ENCODE assay signal across 28 cellular contexts in the genomic region with DNA sequence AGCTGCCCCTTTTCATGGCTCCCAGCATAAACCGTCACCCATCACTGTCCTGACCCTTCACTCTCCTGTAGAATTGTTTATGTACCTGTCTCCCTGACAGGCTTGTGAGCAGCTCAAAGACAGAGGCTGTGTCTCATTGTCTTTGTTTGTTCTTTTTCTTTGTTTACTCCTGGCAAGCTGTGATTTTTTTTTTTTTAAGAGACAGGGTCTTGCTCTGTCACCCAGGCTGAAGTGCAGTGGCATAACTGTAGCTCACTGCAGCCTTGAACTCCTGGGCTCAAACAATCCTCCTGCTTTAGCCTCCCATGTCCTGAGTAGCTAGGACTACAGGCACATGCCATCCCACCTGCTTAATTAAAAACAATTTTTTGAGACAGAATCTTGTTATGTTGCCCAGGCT. TPM values are rescaled to one million over a fixed set of nuclear protein-coding genes. Genes with fewer than 3 reads are reported as not detected.
A peak's percentile ranks its signal among the peaks of the same experiment; 100 is the strongest.
DNase-seq lines count a peak whose midpoint lies in the region; ATAC-seq, FAIRE-seq and TF ChIP-seq lines count a peak whose summit lies in the region.
"Had no signal": no experiment of that assay in that cellular context is flagged by ENCODE, and none has a peak within 500 bp of the region (broad histone marks: within the 10 kb centered on the region; RNA-seq: fewer than 3 reads in every experiment).

No MANE protein-coding gene starts in this region.

- no peak overlapping the region for H2BK120ac ChIP-seq in H9 (ENCODE audit: low read depth, low read length, poor library complexity, severe bottlenecking)

- H3K23me2 ChIP-seq in H9 (ENCODE audit: insufficient read length, low read depth, low read length, poor library complexity, severe bottlenecking): no peaks in the 10 kb centered on the region

- no peaks in the 10 kb centered on the region for H3K9me3 Mint-ChIP-seq in H9
- H3K9me3 Mint-ChIP-seq in chondrocyte (ENCODE audit: low read depth): no peaks in the 10 kb centered on the region
- H3K9me3 Mint-ChIP-seq: GM23338, IgD-negative memory B cell had no signal

- H3K23ac ChIP-seq in H9 (ENCODE audit: insufficient read length, low read depth, low read length): no peak overlapping the region

- no peak overlapping the region for H4K8ac ChIP-seq in H9 (replicated peaks; ENCODE audit: insufficient read length, low read depth, low read length)

- no peak overlapping the region for H3K4me3 Mint-ChIP-seq in H9
- H3K4me3 Mint-ChIP-seq in chondrocyte (ENCODE audit: unreplicated experiment): no peak overlapping the region
- H3K4me3 Mint-ChIP-seq: GM23338, IgD-negative memory B cell had no signal

- no peak overlapping the region for H3T11ph ChIP-seq in H9 (ENCODE audit: low read length)

- H3K36me3 ChIP-seq in HepG2 (replicated peaks in 1 of 2; ENCODE audit: control insufficient read depth in 1 of 2, insufficient read depth in 2 of 2, low read length in 2 of 2) (peaks cover 14 to 42% of the 10 kb centered on the region in 2 experiments), right lobe of liver (peaks cover 11 to 60% (median 37%) of the 10 kb centered on the region in 4 donors), Karpas-422 (ENCODE audit: insufficient read depth, low read length) (peaks cover 7% of the 10 kb centered on the region)

- H2AK5ac ChIP-seq in H9 (ENCODE audit: insufficient read length, low read length): no peak overlapping the region

- H3K18ac ChIP-seq in H9 (ENCODE audit: insufficient read length, low read depth, low read length): no peak overlapping the region

- H3K27ac ChIP-seq in HepG2 (ENCODE audit: extremely low read length, insufficient read depth, low read length) (peak overlapping the region; percentile 62), right lobe of liver (no peak overlapping the region), H9 (ENCODE audit: insufficient read length, low read depth, low read length) (no peak overlapping the region), substantia nigra (ENCODE audit: low read depth, low read length, poor library complexity, severe bottlenecking) (peak overlapping the region; percentile 26), Karpas-422 (ENCODE audit: low read length) (no peak overlapping the region)
- H3K27ac ChIP-seq: HL-60 had no signal

- H2BK15ac ChIP-seq in H9 (ENCODE audit: low read depth, low read length): no peak overlapping the region

- H3K9me3 ChIP-seq in HepG2 (ENCODE audit: low read length) (no peaks in the 10 kb centered on the region), right lobe of liver (no peaks in the 10 kb centered on the region), H9 (ENCODE audit: control insufficient read depth, low read depth, low read length) (no peaks in the 10 kb centered on the region), Karpas-422 (ENCODE audit: low read length) (no peaks in the 10 kb centered on the region)

- H4K20me1 ChIP-seq in HepG2 (ENCODE audit: insufficient read depth, low read length) (no peaks in the 10 kb centered on the region), H9 (ENCODE audit: control insufficient read depth, insufficient read depth, insufficient read length) (no peaks in the 10 kb centered on the region), Karpas-422 (ENCODE audit: insufficient read depth, low read depth, low read length) (no peaks in the 10 kb centered on the region)

- H3K4me3 ChIP-seq in HepG2 (replicated peaks in 1 of 3; ENCODE audit: insufficient read depth in 1 of 3, low read depth in 2 of 3, low read length in 3 of 3) (no peak overlapping the region), right lobe of liver (no peak overlapping the region), Karpas-422 (ENCODE audit: low read length) (no peak overlapping the region)
- H3K4me3 ChIP-seq: GM12878, GM23338 had no signal

- H3K27me3 ChIP-seq in HepG2 (ENCODE audit: control insufficient read depth in 1 of 2, insufficient read depth in 2 of 2, low read length in 2 of 2) (no peaks in the 10 kb centered on the region), right lobe of liver (no peaks in the 10 kb centered on the region), H9 (ENCODE audit: insufficient read depth, low read length) (no peaks in the 10 kb centered on the region; the same call in 1 of the 2 replicates), Karpas-422 (ENCODE audit: low read length) (no peaks in the 10 kb centered on the region)

- H3K27me3 Mint-ChIP-seq in H9 (ENCODE audit: low read depth): peaks cover 2% of the 10 kb centered on the region; the same call in 1 of the 2 replicates
- no peaks in the 10 kb centered on the region for H3K27me3 Mint-ChIP-seq in chondrocyte (ENCODE audit: low read depth)
- H3K27me3 Mint-ChIP-seq: IgD-negative memory B cell had no signal

- H3K4me2 ChIP-seq in HepG2 (ENCODE audit: low read depth, low read length) (0 out of 2 replicates have a peak overlapping the region, but pooled peaks have one; percentile 1), H9 (ENCODE audit: insufficient read depth, insufficient read length, low read length) (no peak overlapping the region), Karpas-422 (ENCODE audit: low read depth, low read length, poor library complexity, severe bottlenecking) (no peak overlapping the region)
- H3K4me2 ChIP-seq: GM23338 had no signal

- no peaks in the 10 kb centered on the region for H3K4me1 Mint-ChIP-seq in H9
- peaks cover 38% of the 10 kb centered on the region for H3K4me1 Mint-ChIP-seq in chondrocyte (ENCODE audit: low read depth)
- H3K4me1 Mint-ChIP-seq: GM23338, IgD-negative memory B cell had no signal

- peak in 1 of 2 experiments; percentile 39; a peak in 1 of 4 replicates for TF ChIP-seq EP300 in HepG2 (IDR thresholded peaks at IDR 0.05; ENCODE audit: low read depth in 2 of 2, low read length in 2 of 2)
- TF ChIP-seq EP300 in HepG2 (CRISPR knock-in tag; IDR thresholded peaks at IDR 0.05; ENCODE audit: borderline replicate concordance): no peak

- TF ChIP-seq POLR2A in HepG2 (IDR thresholded peaks at IDR 0.05; ENCODE audit: insufficient read depth in 1 of 2, low read depth in 2 of 2, low read length in 2 of 2) (no peak), right lobe of liver (IDR thresholded peaks at IDR 0.05) (no peak)

- no peak overlapping the region for H3K9ac ChIP-seq in HepG2 (ENCODE audit: insufficient read depth, low read depth, low read length)
- no peak overlapping the region for H3K9ac ChIP-seq in H9 (ENCODE audit: extremely low read depth, insufficient read length, low read length)
- no peak overlapping the region for H3K9ac ChIP-seq in Karpas-422 (ENCODE audit: low read length)

- TF ChIP-seq CTCF in HepG2 (CRISPR knock-in tag; IDR thresholded peaks at IDR 0.05) (no peak), right lobe of liver (IDR thresholded peaks at IDR 0.05) (no peak), H9 (conservative IDR thresholded peaks at IDR 0.05) (no peak), chondrocyte (IDR thresholded peaks at IDR 0.05) (no peak)

- H2AFZ ChIP-seq in HepG2 (ENCODE audit: low read length) (no peak overlapping the region), H9 (ENCODE audit: low read length) (no peak overlapping the region), Karpas-422 (ENCODE audit: low read length) (no peak overlapping the region)
- H2AFZ ChIP-seq: GM23338 had no signal

- no TSS peak for BruUV-seq in HepG2 (replicated peaks; lab: Mats Ljungman, UMichigan)

- intact Hi-C loops in HepG2 (cut with micrococcal nuclease; ENCODE audit: unreplicated experiment) (no loop called here), right lobe of liver (cut with DNase I) (no loop called here)

- peak; percentile 15 for FAIRE-seq in HepG2 (lab: Jason Lieb, UNC)
- FAIRE-seq: GM12878, RCC 7860 had no signal

- no peak overlapping the region for H2BK20ac ChIP-seq in H9 (ENCODE audit: low read depth, low read length, poor library complexity, severe bottlenecking)

- H3K36me3 Mint-ChIP-seq in H9 (ENCODE audit: insufficient read depth in 1 of 3, low read depth in 3 of 3) (peaks cover 2 to 29% (median 7%) of the 10 kb centered on the region in 3 experiments; a peak in 6 of 7 replicates), chondrocyte (ENCODE audit: low read depth) (peaks cover 27% of the 10 kb centered on the region)

- no peak overlapping the region for H2BK5ac ChIP-seq in H9 (ENCODE audit: insufficient read length, low read length)

- in situ Hi-C loops in HepG2 (cut with HindIII; ENCODE audit: extremely low pct_ligation_motif_present, low pct_unique_long_range_greater_than_20kb): loop anchor here (5.0 kb wide), 1 partner anchor 37 kb away; no protein-coding TSS in a partner anchor

- no peak for TF ChIP-seq RAD21 in HepG2 (CRISPR knock-in tag; IDR thresholded peaks at IDR 0.05)

- H3K56ac ChIP-seq in H9 (ENCODE audit: insufficient read length, low read depth, low read length): no peak overlapping the region

- H4K5ac ChIP-seq in H9 (ENCODE audit: insufficient read length, low read depth, low read length): no peak overlapping the region

- no peaks in the 10 kb centered on the region for H3K79me1 ChIP-seq in H9 (ENCODE audit: insufficient read depth, low read depth, low read length, poor library complexity, severe bottlenecking)

- H4K91ac ChIP-seq in H9 (ENCODE audit: insufficient read length, low read depth, low read length): no peak overlapping the region

- no peak overlapping the region for H3K14ac ChIP-seq in H9 (ENCODE audit: insufficient read depth, low read length)

- DNase-seq in HepG2 (ENCODE audit: low spot score): peak; percentile 44
- no peak for DNase-seq in right lobe of liver
- no peak for DNase-seq in H9
- DNase-seq in chondrocyte (ENCODE audit: low spot score): no peak
- DNase-seq in substantia nigra (lab: John Stamatoyannopoulos, UW): no peak
- DNase-seq in NK-92 treated with Interleukin-12 subunit alpha and Interleukin-12 subunit beta, amount 100 ng/mL, for 24 hours (lab: John Stamatoyannopoulos, UW): no peak
- no peak for DNase-seq in NCI-H1417 treated with DMSO at 0.1 percent for 48 hours (lab: John Stamatoyannopoulos, UW)
- DNase-seq in Karpas-422: no peak
- DNase-seq: ACHN, C1 segment of cervical spinal cord, Calu3, DMS53, EL, Kasumi-1, NCI-H1105, NCI-H1694 treated with DMSO at 0.1 percent for 48 hours, NCI-H2107, NCI-H510A, NCI-H748 treated with DMSO at 0.1 percent for 48 hours, SHP77 treated with DMSO at 0.1 percent for 48 hours had no signal

- H3K79me2 ChIP-seq in HepG2 (ENCODE audit: insufficient read depth, low read length) (no peaks in the 10 kb centered on the region), H9 (ENCODE audit: insufficient read depth, low read length) (no peaks in the 10 kb centered on the region), Karpas-422 (ENCODE audit: low read length) (no peaks in the 10 kb centered on the region)

- ATAC-seq in HepG2 (peak; percentile 66), right lobe of liver (no peak)
- ATAC-seq: GM12878, GM23338, HCT116, SK-N-SH treated with all-trans-retinoic acid at 6 μM for 48 hours had no signal

- H3K4ac ChIP-seq in H9 (ENCODE audit: low read depth, low read length): no peak overlapping the region

- POLR2A ChIA-PET in HepG2 (lab: Yijun Ruan, JAX): interaction anchor here (0.7 to 2.8 kb wide), 7 partner anchors 10 to 56 kb away, joined by 4 to 17 read pairs (median 5); a partner anchor contains a TSS

- WGBS in HepG2 (ENCODE audit: low lambda C conversion rate): 55% methylated on average over 1 of the region's 1 CpG
- 89% methylated on average over 1 of the region's 1 CpG for WGBS in right lobe of liver (ENCODE audit: insufficient coverage, low coverage, low lambda C conversion rate, missing lambda C conversion rate)
- WGBS in H9 (ENCODE audit: extremely low coverage, insufficient read length, low lambda C conversion rate): no CpG with 5 or more reads among the region's 1 CpG

- H3K4me1 ChIP-seq in HepG2 (ENCODE audit: insufficient read depth, low read length): peaks cover 45% of the 10 kb centered on the region
- peaks cover 0 to 4% (median 1%) of the 10 kb centered on the region in 4 donors for H3K4me1 ChIP-seq in right lobe of liver
- H3K4me1 ChIP-seq in H9 (ENCODE audit: insufficient read depth, low read length): no peaks in the 10 kb centered on the region
- H3K4me1 ChIP-seq in Karpas-422 (ENCODE audit: low read length): no peaks in the 10 kb centered on the region

- H3K27ac Mint-ChIP-seq in H9: 0 out of 7 replicates have a peak overlapping the region, but pooled peaks of 2 of the 3 experiments have one; percentile 3 to 33
- peak overlapping the region; percentile 50 for H3K27ac Mint-ChIP-seq in chondrocyte (ENCODE audit: unreplicated experiment)
- H3K27ac Mint-ChIP-seq: GM23338 had no signal

- CTCF ChIA-PET in HepG2 (lab: Yijun Ruan, JAX; ENCODE audit: low intra/inter-chr PET ratio, low total read pairs): no interaction called here

- no peak overlapping the region for H2BK12ac ChIP-seq in H9 (ENCODE audit: insufficient read length, low read depth, low read length)

- no peaks in the 10 kb centered on the region for H3K9me2 ChIP-seq in Karpas-422 (replicated peaks; ENCODE audit: insufficient read depth, low read length)

RNA-seq across cellular contexts. Expression of a gene that starts 9.7 kb away (rescaled TPM):
- total RNA-seq in HepG2 (2016; rRNA removed; fragmentation: Illumina TruSeq; extraction: Trizol): 18.6 and 22.4 TPM in 2 replicates
- total RNA-seq in HepG2 (2016; cell fraction: cytosol; rRNA removed; fragmentation: Illumina TruSeq; extraction: Trizol; ENCODE audit: low read depth): 2.2 and 2.6 TPM in 2 replicates
- total RNA-seq in HepG2 (2016; cell fraction: insoluble cytoplasmic fraction; rRNA removed; fragmentation: Illumina TruSeq; extraction: Trizol): 17.2 and 17.3 TPM in 2 replicates
- 7.4 and 7.6 TPM in 2 replicates for total RNA-seq in HepG2 (2016; cell fraction: membrane; rRNA removed; fragmentation: Illumina TruSeq; extraction: Trizol)
- 19.5 and 19.8 TPM in 2 replicates for total RNA-seq in HepG2 (2016; cell fraction: nucleus; rRNA removed; fragmentation: Illumina TruSeq; extraction: Trizol)
- polyA plus RNA-seq in HepG2 (2011; rRNA removed): 30.3 and 30.7 TPM in 2 replicates
- 11.4 and 13.8 TPM in 2 replicates for polyA plus RNA-seq in HepG2 (2011; cell fraction: cytosol; rRNA removed)
- 35.4 and 37.1 TPM in 2 replicates for polyA plus RNA-seq in HepG2 (2011; cell fraction: nucleus; rRNA removed)
- 17.6 and 26.9 TPM in 2 replicates for polyA plus RNA-seq in HepG2 (2012)
- polyA plus RNA-seq in HepG2 (2016; cell fraction: cytosol; fragmentation: Illumina TruSeq; extraction: Trizol; ENCODE audit: low read depth): 1.6 and 1.9 TPM in 2 replicates
- polyA plus RNA-seq in HepG2 (2016; cell fraction: insoluble cytoplasmic fraction; fragmentation: Illumina TruSeq; extraction: Trizol; ENCODE audit: low read depth): 20.3 and 30.3 TPM in 2 replicates
- polyA plus RNA-seq in HepG2 (2016; cell fraction: membrane; fragmentation: Illumina TruSeq; extraction: Trizol; ENCODE audit: low read depth): 5.0 and 6.0 TPM in 2 replicates
- 34.1 and 41.6 TPM in 2 replicates for polyA plus RNA-seq in HepG2 (2016; cell fraction: nucleus; fragmentation: Illumina TruSeq; extraction: Trizol; ENCODE audit: insufficient read depth, low read depth)
- 57.4 and 70.9 TPM in 2 replicates for polyA minus RNA-seq in HepG2 (2011; rRNA and poly(A)+ RNA removed; ENCODE audit: low replicate concordance)
- 31.2 and 36.9 TPM in 2 replicates for polyA minus RNA-seq in HepG2 (2011; cell fraction: cytosol; rRNA and poly(A)+ RNA removed)
- 17.0 and 22.0 TPM in 2 replicates for polyA minus RNA-seq in HepG2 (2011; cell fraction: nucleus; rRNA and poly(A)+ RNA removed)
- 10 to 100 TPM; 26.5 to 46.2 (median 30.9) TPM for total RNA-seq in right lobe of liver
- 45.3 and 47.9 TPM in 2 replicates for total RNA-seq in H9 (2021)
- total RNA-seq in chondrocyte: 109 to 163 TPM (median 155 TPM) in 3 replicates
- 13.6 and 23.4 TPM in 2 replicates for total RNA-seq in Karpas-422 (2014; rRNA removed; shearing (Covaris generic); ENCODE audit: low replicate concordance)

RNA-seq across cellular contexts. Expression of a gene that starts 10.1 kb away (rescaled TPM):
- total RNA-seq in HepG2 (2016; rRNA removed; fragmentation: Illumina TruSeq; extraction: Trizol): 8.3 and 12.5 TPM in 2 replicates
- total RNA-seq in HepG2 (2016; cell fraction: cytosol; rRNA removed; fragmentation: Illumina TruSeq; extraction: Trizol; ENCODE audit: low read depth): 12.1 and 12.2 TPM in 2 replicates
- 6.9 and 11.8 TPM in 2 replicates for total RNA-seq in HepG2 (2016; cell fraction: insoluble cytoplasmic fraction; rRNA removed; fragmentation: Illumina TruSeq; extraction: Trizol)
- 4.8 TPM in 2 replicates for total RNA-seq in HepG2 (2016; cell fraction: membrane; rRNA removed; fragmentation: Illumina TruSeq; extraction: Trizol)
- total RNA-seq in HepG2 (2016; cell fraction: nucleus; rRNA removed; fragmentation: Illumina TruSeq; extraction: Trizol): 12.2 and 12.7 TPM in 2 replicates
- polyA plus RNA-seq in HepG2 (2011; rRNA removed): 11.2 and 15.6 TPM in 2 replicates
- polyA plus RNA-seq in HepG2 (2011; cell fraction: cytosol; rRNA removed): 7.2 and 10.7 TPM in 2 replicates
- 29.5 and 29.9 TPM in 2 replicates for polyA plus RNA-seq in HepG2 (2011; cell fraction: nucleus; rRNA removed)
- polyA plus RNA-seq in HepG2 (2012): 7.6 and 9.9 TPM in 2 replicates
- 1.7 and 2.3 TPM in 2 replicates for polyA plus RNA-seq in HepG2 (2016; cell fraction: cytosol; fragmentation: Illumina TruSeq; extraction: Trizol; ENCODE audit: low read depth)
- 8.7 and 9.3 TPM in 2 replicates for polyA plus RNA-seq in HepG2 (2016; cell fraction: insoluble cytoplasmic fraction; fragmentation: Illumina TruSeq; extraction: Trizol; ENCODE audit: low read depth)
- polyA plus RNA-seq in HepG2 (2016; cell fraction: membrane; fragmentation: Illumina TruSeq; extraction: Trizol; ENCODE audit: low read depth): 3.3 and 3.7 TPM in 2 replicates
- 27.1 and 29.0 TPM in 2 replicates for polyA plus RNA-seq in HepG2 (2016; cell fraction: nucleus; fragmentation: Illumina TruSeq; extraction: Trizol; ENCODE audit: insufficient read depth, low read depth)
- 15.2 and 22.6 TPM in 2 replicates for polyA minus RNA-seq in HepG2 (2011; rRNA and poly(A)+ RNA removed; ENCODE audit: low replicate concordance)
- 6.3 and 9.7 TPM in 2 replicates for polyA minus RNA-seq in HepG2 (2011; cell fraction: cytosol; rRNA and poly(A)+ RNA removed)
- 16.9 and 17.4 TPM in 2 replicates for polyA minus RNA-seq in HepG2 (2011; cell fraction: nucleus; rRNA and poly(A)+ RNA removed)
- total RNA-seq in right lobe of liver: 10 to 100 TPM in 1 of 6 experiments, 1 to 10 TPM in 5; 4.0 to 16.3 (median 6.9) TPM
- 16.6 and 16.9 TPM in 2 replicates for total RNA-seq in H9 (2021)
- total RNA-seq in chondrocyte: 12.3 to 15.5 TPM (median 14.6 TPM) in 3 replicates
- total RNA-seq in Karpas-422 (2014; rRNA removed; shearing (Covaris generic); ENCODE audit: low replicate concordance): 5.1 and 7.4 TPM in 2 replicates

RNA-seq across cellular contexts. Expression of a gene that starts 28.3 kb away (rescaled TPM):
- 110 and 330 TPM in 2 replicates for total RNA-seq in HepG2 (2016; rRNA removed; fragmentation: Illumina TruSeq; extraction: Trizol)
- total RNA-seq in HepG2 (2016; cell fraction: cytosol; rRNA removed; fragmentation: Illumina TruSeq; extraction: Trizol; ENCODE audit: low read depth): 32.5 and 33.6 TPM in 2 replicates
- total RNA-seq in HepG2 (2016; cell fraction: insoluble cytoplasmic fraction; rRNA removed; fragmentation: Illumina TruSeq; extraction: Trizol): 93.3 and 344 TPM in 2 replicates
- 41.4 and 43.0 TPM in 2 replicates for total RNA-seq in HepG2 (2016; cell fraction: membrane; rRNA removed; fragmentation: Illumina TruSeq; extraction: Trizol)
- 288 and 346 TPM in 2 replicates for total RNA-seq in HepG2 (2016; cell fraction: nucleus; rRNA removed; fragmentation: Illumina TruSeq; extraction: Trizol)
- polyA plus RNA-seq in HepG2 (2011; rRNA removed): 801 and 1,074 TPM in 2 replicates
- 955 and 1,075 TPM in 2 replicates for polyA plus RNA-seq in HepG2 (2011; cell fraction: cytosol; rRNA removed)
- 1,042 and 1,045 TPM in 2 replicates for polyA plus RNA-seq in HepG2 (2011; cell fraction: nucleus; rRNA removed)
- polyA plus RNA-seq in HepG2 (2012): 447 and 558 TPM in 2 replicates
- 25.3 and 27.2 TPM in 2 replicates for polyA plus RNA-seq in HepG2 (2016; cell fraction: cytosol; fragmentation: Illumina TruSeq; extraction: Trizol; ENCODE audit: low read depth)
- 93.3 and 115 TPM in 2 replicates for polyA plus RNA-seq in HepG2 (2016; cell fraction: insoluble cytoplasmic fraction; fragmentation: Illumina TruSeq; extraction: Trizol; ENCODE audit: low read depth)
- 30.7 and 34.2 TPM in 2 replicates for polyA plus RNA-seq in HepG2 (2016; cell fraction: membrane; fragmentation: Illumina TruSeq; extraction: Trizol; ENCODE audit: low read depth)
- polyA plus RNA-seq in HepG2 (2016; cell fraction: nucleus; fragmentation: Illumina TruSeq; extraction: Trizol; ENCODE audit: insufficient read depth, low read depth): 450 and 474 TPM in 2 replicates
- 0.51 and 1,039 TPM in 2 replicates for polyA minus RNA-seq in HepG2 (2011; rRNA and poly(A)+ RNA removed; ENCODE audit: low replicate concordance)
- polyA minus RNA-seq in HepG2 (2011; cell fraction: cytosol; rRNA and poly(A)+ RNA removed): 289 and 363 TPM in 2 replicates
- 449 and 482 TPM in 2 replicates for polyA minus RNA-seq in HepG2 (2011; cell fraction: nucleus; rRNA and poly(A)+ RNA removed)
- 1,000 to 10,000 TPM in 3 of 6 experiments, 100 to 1,000 TPM in 3; 825 to 1,339 (median 1,089) TPM for total RNA-seq in right lobe of liver
- not detected in 2 replicates for total RNA-seq in H9 (2021)
- total RNA-seq in chondrocyte: 0.25 TPM in 1 of 3 replicates, not detected in the others
- not detected in 2 replicates for total RNA-seq in Karpas-422 (2014; rRNA removed; shearing (Covaris generic); ENCODE audit: low replicate concordance)
- total RNA-seq: Calu3, HT1080 had no signal
- polyA plus RNA-seq: GM12878, GM23338, IgD-negative memory B cell had no signal

Comparison
In these comparisons a context has a peak if more than half of its experiments do, and no peak if none do; other contexts are left out.
1. H3K27ac ChIP-seq: peak in HepG2 (single experiment) and substantia nigra (single experiment); none in right lobe of liver (0 of 3), H9 (single experiment) and Karpas-422 (single experiment).
2. RNA of a gene that starts 28.3 kb away (total RNA-seq): 825 to 1,339 TPM in right lobe of liver and 32.5 to 346 TPM in HepG2; 0.25 TPM in chondrocyte, not detected in H9 and not detected in Karpas-422; every median in the first group is over 10 times any median in the second.